In the genomic region with DNA sequence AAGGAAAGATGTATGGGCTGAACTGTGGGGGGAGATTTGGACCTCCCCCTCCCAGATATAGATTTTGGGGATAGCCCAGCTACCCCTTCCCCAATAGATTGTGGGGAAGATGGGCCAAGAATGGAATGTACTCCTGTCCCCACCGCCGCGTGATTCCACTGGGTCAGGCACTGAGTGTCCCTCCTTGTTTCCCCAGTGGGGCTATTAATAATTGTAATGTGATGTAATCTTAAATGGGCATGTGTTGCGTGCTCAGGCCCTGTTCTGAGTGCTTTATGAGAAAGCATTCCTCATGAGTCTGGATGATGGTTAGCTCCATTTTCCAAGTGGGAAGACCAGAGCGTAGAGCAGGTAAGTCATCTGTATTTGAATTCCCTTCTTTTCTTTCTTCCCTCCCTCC, we compare ENCODE assay signal across 6 cellular contexts.
DNase-seq lines count a peak whose midpoint lies in the region; TF ChIP-seq lines count a peak whose summit lies in the region.

No MANE protein-coding gene starts in this region.

- TF ChIP-seq POLR2A in Raji (IDR thresholded peaks at IDR 0.05; ENCODE audit: insufficient read depth, low read depth, low read length) = 0 out of 2 replicates have a peak, but pooled peaks have one; percentile 5

- H3K4me3 ChIP-seq in AG04449 (ENCODE audit: low read depth, low read length) (peak overlapping the region; percentile 83), iPS-11a (ENCODE audit: low read depth, low read length) (peak overlapping the region; percentile 93)

- no peak for TF ChIP-seq CTCF in AG04449 (IDR thresholded peaks at IDR 0.05; ENCODE audit: insufficient read depth, low read length, missing control alignments)

- CTCF ChIA-PET in AG04449 (lab: Yijun Ruan, JAX) = interaction anchor here (1.1 to 5.3 kb wide), 7 partner anchors 10 to 145 kb away, joined by 3 to 45 read pairs (median 13); a partner anchor contains a TSS

- no peak for DNase-seq in AG04449 (ENCODE audit: low read depth, low spot score)
- no peak for DNase-seq in CD1c-positive myeloid dendritic cell (ENCODE audit: extremely low spot score)
- DNase-seq in activated gamma-delta T cell treated with Interleukin-2 at 50 U/mL for 16 hours = no peak
- no peak for DNase-seq in D341Med (ENCODE audit: low spot score)

- POLR2A ChIA-PET in AG04449 (lab: Yijun Ruan, JAX) = interaction anchor here (1.2 to 3.9 kb wide), 2 partner anchors 13 to 27 kb away, joined by 4 to 26 read pairs; a partner anchor contains a TSS
